In genomic region chr21:33848252-33848953, GRCh38 we compare ENCODE assay signal across 17 cellular contexts.
DNase-seq lines count a peak whose midpoint lies in the region; ATAC-seq and TF ChIP-seq lines count a peak whose summit lies in the region.
"Had no signal": no experiment of that assay in that cellular context is flagged by ENCODE, and none has a peak within 500 bp of the region (broad histone marks: within the 10 kb centered on the region; RNA-seq: fewer than 3 reads in every experiment).

No MANE protein-coding gene starts in this region.

- H3K4me1 Mint-ChIP-seq in activated naive CD4-positive, alpha-beta T cell treated with anti-CD3 and anti-CD28 coated beads for 36 hours (ENCODE audit: low read depth), result no peaks in the 10 kb centered on the region
- H3K4me1 Mint-ChIP-seq: activated naive CD8-positive, alpha-beta T cell treated with anti-CD3 and anti-CD28 coated beads for 36 hours; T-helper 17 cell had no signal

- no peaks in the 10 kb centered on the region for H3K9me3 ChIP-seq in psoas muscle

- H3K4me3 Mint-ChIP-seq in activated naive CD4-positive, alpha-beta T cell treated with anti-CD3 and anti-CD28 coated beads for 36 hours, result no peak overlapping the region
- H3K4me3 Mint-ChIP-seq: activated naive CD8-positive, alpha-beta T cell treated with anti-CD3 and anti-CD28 coated beads for 36 hours; T-helper 17 cell; type B pancreatic cell had no signal

- intact Hi-C loops in psoas muscle (cut with DNase I), result no loop called here
- intact Hi-C loops in activated naive CD4-positive, alpha-beta T cell treated with anti-CD3 and anti-CD28 coated beads for 36 hours (cut with micrococcal nuclease), result no loop called here

- H3K36me3 ChIP-seq in psoas muscle (ENCODE audit: insufficient read depth in 1 of 2, low read depth in 1 of 2), result no peaks in the 10 kb centered on the region
- H3K36me3 ChIP-seq: heart left ventricle had no signal

- no peaks in the 10 kb centered on the region for H3K27me3 Mint-ChIP-seq in activated naive CD4-positive, alpha-beta T cell treated with anti-CD3 and anti-CD28 coated beads for 36 hours (ENCODE audit: low read depth)
- H3K27me3 Mint-ChIP-seq: activated naive CD8-positive, alpha-beta T cell treated with anti-CD3 and anti-CD28 coated beads for 36 hours; type B pancreatic cell had no signal

- H3K4me3 ChIP-seq in psoas muscle, result no peak overlapping the region
- H3K4me3 ChIP-seq: dorsolateral prefrontal cortex, heart left ventricle had no signal

- H3K27ac ChIP-seq in caudate nucleus (ENCODE audit: low read depth, low read length) (no peak overlapping the region), psoas muscle (peak overlapping the region; percentile 30)
- H3K27ac ChIP-seq: dorsolateral prefrontal cortex, heart left ventricle had no signal

- DNase-seq in HK-2 (ENCODE audit: unreplicated experiment) (peak; percentile 37), NCI-H2196 treated with DMSO at 0.1 percent for 48 hours (lab: John Stamatoyannopoulos, UW; ENCODE audit: unreplicated experiment) (peak; percentile 21), caudate nucleus (lab: John Stamatoyannopoulos, UW) (peak in 31 of 61 donors; percentile 12 to 82 (median 34)), psoas muscle (no peak)
- no peak for DNase-seq in activated naive CD4-positive, alpha-beta T cell treated with anti-CD3 and anti-CD28 coated beads for 36 hours
- DNase-seq: activated CD8-positive, alpha-beta memory T cell treated with anti-CD3 and anti-CD28 coated beads for 24 hours; activated naive CD8-positive, alpha-beta T cell treated with anti-CD3 and anti-CD28 coated beads for 36 hours; DND-41; NCI-H446; retina; T-helper 17 cell had no signal

- TF ChIP-seq CTCF in psoas muscle (IDR thresholded peaks at IDR 0.05), result no peak

- CTCF ChIA-PET in activated naive CD4-positive, alpha-beta T cell treated with anti-CD3 and anti-CD28 coated beads for 36 hours (lab: Charles Lee), result no interaction called here

- no peaks in the 10 kb centered on the region for H3K27me3 ChIP-seq in psoas muscle (ENCODE audit: insufficient read depth in 3 of 3, low read length in 2 of 3)
- H3K27me3 ChIP-seq: dorsolateral prefrontal cortex, heart left ventricle had no signal

- 87 to 89% (median 88%) methylated on average over 17 of the region's 17 CpGs for WGBS in psoas muscle, 3 donors

- H3K36me3 Mint-ChIP-seq in activated naive CD4-positive, alpha-beta T cell treated with anti-CD3 and anti-CD28 coated beads for 36 hours (ENCODE audit: low read depth), result no peaks in the 10 kb centered on the region
- H3K36me3 Mint-ChIP-seq: type B pancreatic cell had no signal

- H3K4me1 ChIP-seq in psoas muscle, result peaks cover 7% of the 10 kb centered on the region

- peaks cover 4% of the 10 kb centered on the region for H3K9me3 Mint-ChIP-seq in activated naive CD4-positive, alpha-beta T cell treated with anti-CD3 and anti-CD28 coated beads for 36 hours
- H3K9me3 Mint-ChIP-seq: type B pancreatic cell had no signal

- no peak overlapping the region for H3K27ac Mint-ChIP-seq in activated naive CD4-positive, alpha-beta T cell treated with anti-CD3 and anti-CD28 coated beads for 36 hours
- H3K27ac Mint-ChIP-seq: activated naive CD8-positive, alpha-beta T cell treated with anti-CD3 and anti-CD28 coated beads for 36 hours; T-helper 17 cell; type B pancreatic cell had no signal

- ATAC-seq in psoas muscle, result no peak
- ATAC-seq in HG03139 (IDR thresholded peaks at IDR 0.05; ENCODE audit: unreplicated experiment), result no peak
- no peak for ATAC-seq in HG02763 (IDR thresholded peaks at IDR 0.05; ENCODE audit: unreplicated experiment)
- no peak for ATAC-seq in activated CD4-positive, CD25-positive, alpha-beta regulatory T cell treated with anti-CD3 and anti-CD28 coated beads, Interleukin-2, amount 50 U/mL, for 24 hours
- ATAC-seq: heart left ventricle, T-helper 17 cell had no signal

Comparison
In these comparisons a context has a peak if more than half of its experiments do, and no peak if none do; other contexts are left out.
1. DNase-seq: peak in HK-2 (single experiment), NCI-H2196 treated with DMSO at 0.1 percent for 48 hours (single experiment) and caudate nucleus (31 of 61); none in psoas muscle (0 of 2) and activated naive CD4-positive, alpha-beta T cell treated with anti-CD3 and anti-CD28 coated beads for 36 hours (single experiment).